Comparison of ENCODE assay signal across 8 cellular contexts in genomic region chr6:108293527-108294296, GRCh38. TPM values are rescaled to one million over a fixed set of nuclear protein-coding genes. Genes with fewer than 3 reads are reported as not detected.
A peak's percentile ranks its signal among the peaks of the same experiment; 100 is the strongest.
DNase-seq lines count a peak whose midpoint lies in the region; ATAC-seq, FAIRE-seq and TF ChIP-seq lines count a peak whose summit lies in the region.

No MANE protein-coding gene starts in this region.

- H3K4me1 ChIP-seq in heart right ventricle (peaks cover 0 to 18% (median 10%) of the 10 kb centered on the region in 9 donors), lower lobe of right lung (peaks cover 10% of the 10 kb centered on the region), upper lobe of left lung (peaks cover 3 to 15% (median 11%) of the 10 kb centered on the region in 4 donors)

- H3K27ac ChIP-seq in heart right ventricle (peak overlapping the region in 7 of 10 donors; percentile 94 to 99 (median 95)), angular gyrus (ENCODE audit: low read depth, low read length) (peak overlapping the region; percentile 96), lower lobe of right lung (peak overlapping the region; percentile 93), upper lobe of left lung (peak overlapping the region; percentile 93 to 98 (median 95))

- 95% methylated on average over 19 of the region's 19 CpGs for WGBS in heart right ventricle, 2 donors
- WGBS in upper lobe of left lung, 2 donors: 90 to 91% methylated on average over 19 of the region's 19 CpGs

- no peak for DNase-seq in heart right ventricle
- DNase-seq in Right ventricle myocardium inferior (ENCODE audit: missing footprints): no peak
- no peak for DNase-seq in lower lobe of right lung
- DNase-seq in upper lobe of left lung: no peak
- no peak for DNase-seq in frontal cortex (ENCODE audit: low spot score in 2 of 2)
- no peak for DNase-seq in hepatic stellate cell (ENCODE audit: low spot score)
- no peak for DNase-seq in SW 1271 (lab: John Stamatoyannopoulos, UW)

- TF ChIP-seq EP300 in upper lobe of left lung (IDR thresholded peaks at IDR 0.05): no peak

- intact Hi-C loops in heart right ventricle (cut with DNase I): loop anchor here in 2 of 10 donors (2.0 kb wide), 1 partner anchor 33 kb away; the partner anchor contains the start of gene SNX3 (in 2 of the 2)
- intact Hi-C loops in Right ventricle myocardium inferior (cut with DNase I): loop anchor here (1.0 kb wide), 1 partner anchor 32 kb away; the partner anchor contains the start of gene SNX3
- intact Hi-C loops in lower lobe of right lung (cut with DNase I): no loop called here

- H3K27me3 ChIP-seq in heart right ventricle: no peaks in the 10 kb centered on the region
- no peaks in the 10 kb centered on the region for H3K27me3 ChIP-seq in lower lobe of right lung (ENCODE audit: low read depth)
- no peaks in the 10 kb centered on the region for H3K27me3 ChIP-seq in upper lobe of left lung

- H3K9me3 ChIP-seq in heart right ventricle (no peaks in the 10 kb centered on the region), lower lobe of right lung (no peaks in the 10 kb centered on the region), upper lobe of left lung (no peaks in the 10 kb centered on the region)

- no peaks in the 10 kb centered on the region for H3K36me3 ChIP-seq in heart right ventricle
- no peaks in the 10 kb centered on the region for H3K36me3 ChIP-seq in lower lobe of right lung
- H3K36me3 ChIP-seq in upper lobe of left lung: no peaks in the 10 kb centered on the region

- ATAC-seq in heart right ventricle: no peak
- ATAC-seq in Right ventricle myocardium inferior: no peak
- ATAC-seq in lower lobe of right lung: no peak
- no peak for ATAC-seq in upper lobe of left lung (ENCODE audit: low FRiP score in 2 of 2)

- H3K4me3 ChIP-seq in heart right ventricle: peak overlapping the region in 9 of 10 donors; percentile 62 to 96 (median 77)
- H3K4me3 ChIP-seq in lower lobe of right lung: peak overlapping the region; percentile 76
- H3K4me3 ChIP-seq in upper lobe of left lung: peak overlapping the region in 3 of 4 donors; percentile 67 to 73 (median 73)

- no peak for TF ChIP-seq POLR2A in upper lobe of left lung (IDR thresholded peaks at IDR 0.05)

- FAIRE-seq in frontal cortex (lab: Jason Lieb, UNC): no peak

- no peak for TF ChIP-seq CTCF in heart right ventricle (IDR thresholded peaks at IDR 0.05)
- no peak for TF ChIP-seq CTCF in lower lobe of right lung (IDR thresholded peaks at IDR 0.05)
- no peak for TF ChIP-seq CTCF in upper lobe of left lung (IDR thresholded peaks at IDR 0.05)

RNA-seq across cellular contexts. Expression of gene AFG1L, which starts 1.1 kb away (rescaled TPM):
- total RNA-seq in heart right ventricle: 10 to 100 TPM in 9 of 10 donors, 1 to 10 TPM in 1; 9.2 to 18.8 (median 14.0) TPM
- 1 to 10 TPM; 1.9 to 4.3 TPM for polyA plus RNA-seq in heart right ventricle
- 15.7 TPM for total RNA-seq in Right ventricle myocardium inferior
- 7.4 TPM for total RNA-seq in lower lobe of right lung
- 10 to 100 TPM in 1 of 6 donors, 1 to 10 TPM in 5; 2.6 to 19.9 (median 7.0) TPM for total RNA-seq in upper lobe of left lung
- 10.2 TPM for total RNA-seq in frontal cortex

RNA-seq across cellular contexts. Expression of gene SNX3, which starts 32.9 kb away (rescaled TPM):
- 100 to 1,000 TPM; 215 to 269 (median 235) TPM for total RNA-seq in heart right ventricle
- 100 to 1,000 TPM; 108 to 238 TPM for polyA plus RNA-seq in heart right ventricle
- 274 TPM for total RNA-seq in Right ventricle myocardium inferior
- total RNA-seq in lower lobe of right lung: 230 TPM
- total RNA-seq in upper lobe of left lung: 100 to 1,000 TPM in 3 of 6 donors, 10 to 100 TPM in 3; 46.1 to 173 (median 109) TPM
- total RNA-seq in frontal cortex: 210 TPM
